In the genomic region with DNA sequence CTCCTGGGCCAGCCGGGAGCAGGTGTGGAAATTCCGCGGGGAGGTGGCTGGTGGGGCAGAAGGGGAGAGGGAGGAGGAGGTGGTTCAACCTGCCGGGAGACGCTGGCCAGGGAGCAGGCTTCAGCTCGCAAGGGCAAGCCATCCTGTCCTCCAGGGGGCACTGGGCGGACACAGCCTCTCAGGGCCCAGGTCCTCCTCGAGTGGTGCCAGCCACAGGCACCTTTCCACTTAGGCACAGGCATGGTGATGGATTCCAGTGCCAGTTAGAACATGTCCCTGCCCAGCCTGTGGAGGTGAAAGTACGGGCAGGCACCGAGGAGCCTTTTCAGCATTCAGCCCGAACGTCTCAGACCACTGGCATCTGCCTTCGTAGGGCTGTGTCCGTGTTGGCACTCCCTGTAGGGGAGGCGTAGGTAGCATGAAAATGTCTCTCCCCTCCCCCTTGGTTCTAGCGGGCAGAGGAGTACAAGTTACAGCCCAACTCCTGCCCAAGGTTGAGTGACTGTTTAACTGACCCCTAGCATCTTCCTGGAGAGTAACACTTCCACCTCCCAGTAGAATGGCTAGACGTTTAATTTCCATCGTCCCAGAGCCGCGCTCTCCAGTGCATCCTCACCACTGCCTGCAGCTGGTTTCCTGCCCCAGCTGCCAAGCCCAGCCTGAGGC, we compare ENCODE assay signal across 8 cellular contexts. TPM values are rescaled to one million over a fixed set of nuclear protein-coding genes. Genes with fewer than 3 reads are reported as not detected.
DNase-seq lines count a peak whose midpoint lies in the region; ATAC-seq and TF ChIP-seq lines count a peak whose summit lies in the region.

No MANE protein-coding gene starts in this region.

- no TSS peak for BruUV-seq in A673 (replicated peaks; lab: Mats Ljungman, UMichigan)

- intact Hi-C loops in A673 (cut with micrococcal nuclease; ENCODE audit: unreplicated experiment) = no loop called here
- intact Hi-C loops in left lung (cut with DNase I) = no loop called here
- intact Hi-C loops in stomach (cut with DNase I; ENCODE audit: low total_unique reads) = no loop called here

- POLR2A ChIA-PET in A673 (lab: Charles Lee; ENCODE audit: low non-redundant PET) = no interaction called here

- TF ChIP-seq EP300 in stomach (IDR thresholded peaks at IDR 0.05) = no peak

- H3K27ac ChIP-seq in A673 (ENCODE audit: low read depth, low read length, poor library complexity, severe bottlenecking) (no peak overlapping the region), left lung (peak overlapping the region; percentile 67 to 69), stomach (peak overlapping the region; percentile 27 to 83 (median 77))

- 13 to 34% (median 23%) methylated on average over 17 to 20 of the region's 20 CpGs for WGBS in stomach, 5 donors

- H3K4me1 ChIP-seq in A673 (ENCODE audit: insufficient read depth, low read length, poor library complexity, severe bottlenecking) = peaks cover 10% of the 10 kb centered on the region
- peaks cover 15 to 28% of the 10 kb centered on the region in 2 donors for H3K4me1 ChIP-seq in left lung
- H3K4me1 ChIP-seq in stomach = peaks cover 30 to 43% (median 39%) of the 10 kb centered on the region in 4 donors

- no peaks in the 10 kb centered on the region for H3K27me3 ChIP-seq in A673 (replicated peaks; ENCODE audit: insufficient read depth, low read depth, low read length, poor library complexity)
- peaks cover 0 to 67% of the 10 kb centered on the region in 2 donors for H3K27me3 ChIP-seq in left lung
- peaks cover 0 to 37% (median 5%) of the 10 kb centered on the region in 3 donors for H3K27me3 ChIP-seq in stomach

- H3K36me3 ChIP-seq in A673 (ENCODE audit: insufficient read depth, low read length, poor library complexity, severe bottlenecking) = no peaks in the 10 kb centered on the region
- H3K36me3 ChIP-seq in left lung = no peaks in the 10 kb centered on the region
- H3K36me3 ChIP-seq in stomach = no peaks in the 10 kb centered on the region

- no peak for TF ChIP-seq CTCF in A673 (conservative IDR thresholded peaks at IDR 0.05; ENCODE audit: low read depth, low read length)
- TF ChIP-seq CTCF in GM10266 (IDR thresholded peaks at IDR 0.05; ENCODE audit: control insufficient read depth, insufficient read depth, low read depth, missing control alignments) = peak; percentile 33
- TF ChIP-seq CTCF in left lung (IDR thresholded peaks at IDR 0.05) = peak; percentile 32 to 46
- TF ChIP-seq CTCF in stomach (IDR thresholded peaks at IDR 0.05) = peak in 5 of 7 experiments; percentile 35 to 76 (median 58)

- TF ChIP-seq POLR2A in stomach (IDR thresholded peaks at IDR 0.05) = no peak

- H3K4me3 ChIP-seq in A673 (ENCODE audit: low read depth, low read length, poor library complexity, severe bottlenecking) (peak overlapping the region; percentile 55), left lung (peak overlapping the region; percentile 52 to 55), stomach (peak overlapping the region; percentile 54 to 65 (median 58))

- H3K9me3 ChIP-seq in A673 (ENCODE audit: low read depth, low read length, poor library complexity, severe bottlenecking) (no peaks in the 10 kb centered on the region), left lung (no peaks in the 10 kb centered on the region), stomach (no peaks in the 10 kb centered on the region)

- peak; percentile 93 for ATAC-seq in left lung
- no peak for ATAC-seq in GM19328 (IDR thresholded peaks at IDR 0.05; ENCODE audit: unreplicated experiment)

- DNase-seq in A673 (ENCODE audit: low spot score) (no peak), GM10266 (ENCODE audit: extremely low spot score) (no peak), NCI-H69 (lab: John Stamatoyannopoulos, UW) (peak; percentile 86), cerebellar cortex (ENCODE audit: low spot score) (peak; percentile 62), left lung (peak; percentile 77 to 87), stomach (peak; percentile 85), epidermal melanocyte (ENCODE audit: insufficient read length, low spot score) (no peak)

- CTCF ChIA-PET in A673 (lab: Charles Lee) = no interaction called here

RNA-seq across cellular contexts. Expression of a gene that starts 48.9 kb away (rescaled TPM):
- total RNA-seq in A673 (2021) = 34.5 and 44.5 TPM in 2 replicates
- 10 to 100 TPM; 50.3 to 53.4 TPM for total RNA-seq in left lung
- total RNA-seq in stomach = 100 to 1,000 TPM in 1 of 5 donors, 10 to 100 TPM in 4; 32.1 to 303 (median 63.6) TPM
- polyA plus RNA-seq in stomach = 10 to 100 TPM; 17.5 to 27.6 (median 25.5) TPM

Comparison
In these comparisons a context has a peak if more than half of its experiments do, and no peak if none do; other contexts are left out.
1. DNase-seq: peak in NCI-H69 (single experiment), cerebellar cortex (single experiment), left lung (2 of 2) and stomach (single experiment); none in A673 (single experiment), GM10266 (single experiment) and epidermal melanocyte (single experiment).
2. Peak in every context shown above with its lines, with median percentiles within 50 percentile points of each other: H3K4me3 ChIP-seq.